Comparison of ENCODE assay signal across 1 cellular context in the genomic region with DNA sequence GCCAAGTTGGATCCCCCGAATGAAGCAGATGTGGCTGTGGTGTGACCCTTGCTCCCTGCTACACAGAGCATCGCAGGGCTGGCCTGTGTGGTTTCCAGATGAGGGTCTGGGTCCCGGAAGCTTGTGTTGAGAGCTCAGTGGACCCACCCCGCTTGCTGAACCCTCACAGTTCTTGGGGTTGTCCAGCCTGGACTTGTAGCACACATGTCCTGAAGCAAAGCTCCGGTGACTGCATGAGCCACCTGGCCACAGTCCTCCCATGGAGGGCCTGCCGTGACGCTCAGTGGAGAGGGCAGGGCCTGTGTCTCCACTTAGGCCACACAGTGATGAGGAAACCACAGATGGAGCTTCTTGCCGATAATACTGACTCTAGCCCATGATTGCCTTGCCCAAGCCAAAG.
A peak's percentile ranks its signal among the peaks of the same experiment; 100 is the strongest.
TF ChIP-seq lines count a peak whose summit lies in the region.

No MANE protein-coding gene starts in this region.

TF ChIP-seq in H1, 55 proteins besides CTCF, POLR2A, EP300 and RAD21:
- TF ChIP-seq POLR2AphosphoS5 (IDR thresholded peaks at IDR 0.05; ENCODE audit: low read depth, low read length) = peak; percentile 43
- TF ChIP-seq, protein P1, sequence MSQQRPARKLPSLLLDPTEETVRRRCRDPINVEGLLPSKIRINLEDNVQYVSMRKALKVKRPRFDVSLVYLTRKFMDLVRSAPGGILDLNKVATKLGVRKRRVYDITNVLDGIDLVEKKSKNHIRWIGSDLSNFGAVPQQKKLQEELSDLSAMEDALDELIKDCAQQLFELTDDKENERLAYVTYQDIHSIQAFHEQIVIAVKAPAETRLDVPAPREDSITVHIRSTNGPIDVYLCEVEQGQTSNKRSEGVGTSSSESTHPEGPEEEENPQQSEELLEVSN (IDR thresholded peaks at IDR 0.05) = no peak
